In genomic region chrX:40644821-40645358, GRCh38 we compare ENCODE assay signal across 9 cellular contexts. TPM values are rescaled to one million over a fixed set of nuclear protein-coding genes. Genes with fewer than 3 reads are reported as not detected.
DNase-seq lines count a peak whose midpoint lies in the region; ATAC-seq and TF ChIP-seq lines count a peak whose summit lies in the region.
"Had no signal": no experiment of that assay in that cellular context is flagged by ENCODE, and none has a peak within 500 bp of the region (broad histone marks: within the 10 kb centered on the region; RNA-seq: fewer than 3 reads in every experiment).

No MANE protein-coding gene starts in this region.

- H3K9me3 ChIP-seq in OCI-LY3 (ENCODE audit: insufficient read depth, low read length), result no peaks in the 10 kb centered on the region

- peak; percentile 33 for ATAC-seq in GM21825 (IDR thresholded peaks at IDR 0.05; ENCODE audit: unreplicated experiment)
- ATAC-seq in GM21367 (IDR thresholded peaks at IDR 0.05; ENCODE audit: unreplicated experiment), result no peak
- no peak for ATAC-seq in GM19397 (IDR thresholded peaks at IDR 0.05; ENCODE audit: unreplicated experiment)

- no peaks in the 10 kb centered on the region for H3K9me3 Mint-ChIP-seq in osteocyte (ENCODE audit: unreplicated experiment)

- peaks cover 27% of the 10 kb centered on the region for H3K4me1 Mint-ChIP-seq in osteocyte (ENCODE audit: unreplicated experiment)

- peaks cover 29% of the 10 kb centered on the region for H4K20me1 ChIP-seq in OCI-LY3 (ENCODE audit: insufficient read depth, low read length)

- H3K4me3 Mint-ChIP-seq in osteocyte (ENCODE audit: unreplicated experiment), result peak overlapping the region; percentile 75

- H3K27me3 Mint-ChIP-seq in osteocyte (ENCODE audit: unreplicated experiment), result no peaks in the 10 kb centered on the region

- peak overlapping the region; percentile 94 for H3K27ac ChIP-seq in OCI-LY3 (ENCODE audit: low read length)

- H3K4me2 ChIP-seq in OCI-LY3 (ENCODE audit: low read length), result peak overlapping the region; percentile 94

- peak overlapping the region; percentile 96 for H3K27ac Mint-ChIP-seq in osteocyte (ENCODE audit: unreplicated experiment)

- in situ Hi-C loops in Caki2 (cut with HindIII; ENCODE audit: low pct_unique_long_range_greater_than_20kb, low sequenced_read_pairs), result no loop called here

- H3K36me3 Mint-ChIP-seq in osteocyte (ENCODE audit: unreplicated experiment), result peaks cover 3% of the 10 kb centered on the region

- no peaks in the 10 kb centered on the region for H3K27me3 ChIP-seq in OCI-LY3 (ENCODE audit: low read depth, low read length)

- H3K4me3 ChIP-seq in OCI-LY3 (ENCODE audit: low read length), result peak overlapping the region; percentile 79
- H3K4me3 ChIP-seq in fibroblast of pulmonary artery (replicated peaks; ENCODE audit: low read depth, low read length), result peak overlapping the region; percentile 53

- H2AFZ ChIP-seq in OCI-LY3 (ENCODE audit: low read depth, low read length), result no peak overlapping the region

- peaks cover 38% of the 10 kb centered on the region for H3K4me1 ChIP-seq in OCI-LY3 (ENCODE audit: low read length)

- TF ChIP-seq CTCF in OCI-LY3 (IDR thresholded peaks at IDR 0.05; ENCODE audit: low read depth, low read length), result no peak
- no peak for TF ChIP-seq CTCF in fibroblast of pulmonary artery (IDR thresholded peaks at IDR 0.05; ENCODE audit: low read length, missing control alignments)
- TF ChIP-seq CTCF in osteocyte (IDR thresholded peaks at IDR 0.05), result no peak

- H3K9ac ChIP-seq in OCI-LY3 (ENCODE audit: low read length), result peak overlapping the region; percentile 64

- peaks cover 16% of the 10 kb centered on the region for H3K36me3 ChIP-seq in OCI-LY3 (replicated peaks; ENCODE audit: low read depth, low read length)

- H3K79me2 ChIP-seq in OCI-LY3 (ENCODE audit: low read length), result peaks cover 70% of the 10 kb centered on the region

- DNase-seq in Caki2 (ENCODE audit: low read depth) (peak; percentile 73), activated T-helper 1 cell treated with Interleukin-2 at 50 U/mL for 16 hours (ENCODE audit: low read depth) (peak; percentile 29), fibroblast of pulmonary artery (ENCODE audit: low read depth) (peak; percentile 61), osteocyte (ENCODE audit: extremely low spot score, unreplicated experiment) (no peak)

RNA-seq across cellular contexts. Expression of gene CXorf38, which starts 2.5 kb away (rescaled TPM):
- 9.8 and 12.7 TPM in 2 replicates for total RNA-seq in Caki2 (2014; rRNA removed; shearing (Covaris generic); ENCODE audit: low replicate concordance)
- total RNA-seq in osteocyte, result 9.9 and 11.4 TPM in 2 replicates

RNA-seq across cellular contexts. Expression of gene MPC1L, which starts 21.7 kb away (rescaled TPM):
- not detected in 2 replicates for total RNA-seq in Caki2 (2014; rRNA removed; shearing (Covaris generic); ENCODE audit: low replicate concordance)
- total RNA-seq in osteocyte, result not detected in 2 replicates
- total RNA-seq: T-helper 2 cell treated with Interferon-gamma antibody and Interleukin-4, amounts not matched to agents 100 ng/mL and 5 ng/mL, for 36 hours had no signal
